In the genomic region with DNA sequence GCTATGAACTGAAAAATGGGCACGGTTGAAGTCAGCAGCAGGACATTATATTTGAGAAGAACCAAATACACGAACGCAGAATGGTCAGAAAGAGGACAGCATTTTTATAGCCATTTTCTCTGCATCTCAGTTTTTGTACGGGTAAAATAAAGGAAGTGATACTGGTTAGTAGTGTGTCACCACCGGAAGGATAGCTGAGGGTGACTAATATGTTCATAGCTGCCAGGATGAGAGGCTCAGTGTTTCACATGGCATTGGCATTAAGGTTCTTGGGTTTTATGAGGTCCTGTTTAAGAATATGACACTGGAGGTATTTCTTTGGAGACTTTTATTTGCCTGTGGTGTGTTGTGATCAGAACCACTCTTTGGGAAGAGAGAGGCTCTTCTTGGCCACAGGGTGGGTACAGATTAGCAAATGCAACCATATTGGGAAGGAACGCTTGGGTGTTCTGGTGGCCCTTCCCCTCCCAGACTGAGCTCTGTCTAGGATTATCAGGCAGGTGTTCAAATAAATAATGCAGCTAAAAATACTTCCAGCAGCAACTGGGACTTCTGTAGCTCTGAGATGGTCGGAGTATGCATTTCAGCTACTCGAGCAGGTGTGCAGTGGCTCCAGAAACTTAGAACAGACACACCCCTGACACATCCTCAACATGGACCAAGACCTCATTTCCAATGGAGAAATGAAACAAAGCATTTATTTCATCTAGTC, we compare ENCODE assay signal across 8 cellular contexts.
DNase-seq lines count a peak whose midpoint lies in the region; ATAC-seq and TF ChIP-seq lines count a peak whose summit lies in the region.

No MANE protein-coding gene starts in this region.

- H4K20me1 ChIP-seq in osteoblast (ENCODE audit: insufficient read depth, low read length) = no peaks in the 10 kb centered on the region

- H3K36me3 ChIP-seq in osteoblast (ENCODE audit: insufficient read depth, low read length) = no peaks in the 10 kb centered on the region

- peak overlapping the region; percentile 4 for H3K4me2 ChIP-seq in osteoblast (ENCODE audit: insufficient read depth, low read length)

- DNase-seq in SHP77 (lab: John Stamatoyannopoulos, UW) (peak; percentile 63 to 72), osteoblast (ENCODE audit: insufficient read length, low spot score, missing footprints) (no peak), dorsolateral prefrontal cortex (no peak), omental fat pad (ENCODE audit: low spot score) (no peak), NCI-H748 treated with DMSO at 0.1 percent for 48 hours (lab: John Stamatoyannopoulos, UW) (no peak), iPS-NIHi7 (ENCODE audit: extremely low spot score) (no peak)

- peaks cover 8% of the 10 kb centered on the region for H3K4me1 ChIP-seq in osteoblast (ENCODE audit: insufficient read depth, low read length)

- H2AFZ ChIP-seq in osteoblast (ENCODE audit: low read length) = peak overlapping the region; percentile 40

- H3K79me2 ChIP-seq in osteoblast (ENCODE audit: insufficient read depth, low read length) = no peaks in the 10 kb centered on the region

- intact Hi-C loops in dorsolateral prefrontal cortex (cut with DNase I) = no loop called here

- ATAC-seq in GM18870 (IDR thresholded peaks at IDR 0.05; ENCODE audit: unreplicated experiment) = peak; percentile 88
- peak; percentile 69 for ATAC-seq in HG02973 (IDR thresholded peaks at IDR 0.05; ENCODE audit: unreplicated experiment)
- ATAC-seq in omental fat pad (ENCODE audit: low FRiP score) = no peak

- no peak overlapping the region for H3K27ac ChIP-seq in osteoblast (ENCODE audit: low read depth, low read length)
- H3K27ac ChIP-seq in dorsolateral prefrontal cortex = no peak overlapping the region

- H3K4me3 ChIP-seq in osteoblast (ENCODE audit: insufficient read depth, low read length) (no peak overlapping the region), dorsolateral prefrontal cortex (no peak overlapping the region)

- no peak for TF ChIP-seq CTCF in osteoblast (IDR thresholded peaks at IDR 0.05; ENCODE audit: extremely low read depth, low read depth, low read length)
- TF ChIP-seq CTCF in dorsolateral prefrontal cortex (IDR thresholded peaks at IDR 0.05 in 54 of 56, conservative IDR thresholded peaks at IDR 0.05 in 2 of 56; ENCODE audit: low read depth in 1 of 56, partially characterized antibody in 56 of 56) = no peak
- TF ChIP-seq CTCF in omental fat pad (IDR thresholded peaks at IDR 0.05) = no peak

- H3K9me3 ChIP-seq in osteoblast (ENCODE audit: low read depth, low read length) = no peaks in the 10 kb centered on the region

- H3K27me3 ChIP-seq in osteoblast (ENCODE audit: insufficient read depth, low read length) (no peaks in the 10 kb centered on the region), dorsolateral prefrontal cortex (no peaks in the 10 kb centered on the region)

Comparison
In these comparisons a context has a peak if more than half of its experiments do, and no peak if none do; other contexts are left out.
1. DNase-seq: peak in SHP77 (2 of 2); none in osteoblast (single experiment), dorsolateral prefrontal cortex (0 of 10), omental fat pad (single experiment), NCI-H748 treated with DMSO at 0.1 percent for 48 hours (single experiment) and iPS-NIHi7 (single experiment).